Comparison of ENCODE assay signal across 1 cellular context in genomic region chr21:35850542-35851103, GRCh38.
TF ChIP-seq lines count a peak whose summit lies in the region.

No MANE protein-coding gene starts in this region.

TF ChIP-seq in GM23338, 12 proteins besides CTCF, POLR2A, EP300 and RAD21:
- TF ChIP-seq, protein P1, sequence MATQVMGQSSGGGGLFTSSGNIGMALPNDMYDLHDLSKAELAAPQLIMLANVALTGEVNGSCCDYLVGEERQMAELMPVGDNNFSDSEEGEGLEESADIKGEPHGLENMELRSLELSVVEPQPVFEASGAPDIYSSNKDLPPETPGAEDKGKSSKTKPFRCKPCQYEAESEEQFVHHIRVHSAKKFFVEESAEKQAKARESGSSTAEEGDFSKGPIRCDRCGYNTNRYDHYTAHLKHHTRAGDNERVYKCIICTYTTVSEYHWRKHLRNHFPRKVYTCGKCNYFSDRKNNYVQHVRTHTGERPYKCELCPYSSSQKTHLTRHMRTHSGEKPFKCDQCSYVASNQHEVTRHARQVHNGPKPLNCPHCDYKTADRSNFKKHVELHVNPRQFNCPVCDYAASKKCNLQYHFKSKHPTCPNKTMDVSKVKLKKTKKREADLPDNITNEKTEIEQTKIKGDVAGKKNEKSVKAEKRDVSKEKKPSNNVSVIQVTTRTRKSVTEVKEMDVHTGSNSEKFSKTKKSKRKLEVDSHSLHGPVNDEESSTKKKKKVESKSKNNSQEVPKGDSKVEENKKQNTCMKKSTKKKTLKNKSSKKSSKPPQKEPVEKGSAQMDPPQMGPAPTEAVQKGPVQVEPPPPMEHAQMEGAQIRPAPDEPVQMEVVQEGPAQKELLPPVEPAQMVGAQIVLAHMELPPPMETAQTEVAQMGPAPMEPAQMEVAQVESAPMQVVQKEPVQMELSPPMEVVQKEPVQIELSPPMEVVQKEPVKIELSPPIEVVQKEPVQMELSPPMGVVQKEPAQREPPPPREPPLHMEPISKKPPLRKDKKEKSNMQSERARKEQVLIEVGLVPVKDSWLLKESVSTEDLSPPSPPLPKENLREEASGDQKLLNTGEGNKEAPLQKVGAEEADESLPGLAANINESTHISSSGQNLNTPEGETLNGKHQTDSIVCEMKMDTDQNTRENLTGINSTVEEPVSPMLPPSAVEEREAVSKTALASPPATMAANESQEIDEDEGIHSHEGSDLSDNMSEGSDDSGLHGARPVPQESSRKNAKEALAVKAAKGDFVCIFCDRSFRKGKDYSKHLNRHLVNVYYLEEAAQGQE (IDR thresholded peaks at IDR 0.05; ENCODE audit: unreplicated experiment) = no peak
- TF ChIP-seq ETS1 (IDR thresholded peaks at IDR 0.05) (no peak), STAT1 (IDR thresholded peaks at IDR 0.05; ENCODE audit: unreplicated experiment) (no peak), ZNF462 (CRISPR knock-in tag; IDR thresholded peaks at IDR 0.05) (no peak)
